Comparison of ENCODE assay signal across 21 cellular contexts in genomic region chr12:102728506-102729242, GRCh38.
A peak's percentile ranks its signal among the peaks of the same experiment; 100 is the strongest.
DNase-seq lines count a peak whose midpoint lies in the region; ATAC-seq, FAIRE-seq and TF ChIP-seq lines count a peak whose summit lies in the region.
"Had no signal": no experiment of that assay in that cellular context is flagged by ENCODE, and none has a peak within 500 bp of the region (broad histone marks: within the 10 kb centered on the region; RNA-seq: fewer than 3 reads in every experiment).

No MANE protein-coding gene starts in this region.

- no peak overlapping the region for H2AFZ ChIP-seq in HepG2 (ENCODE audit: low read length)

- no peaks in the 10 kb centered on the region for H3K27me3 Mint-ChIP-seq in T-cell

- H3K9ac ChIP-seq in HepG2 (ENCODE audit: insufficient read depth, low read depth, low read length): no peak overlapping the region

- H3K27ac ChIP-seq in HepG2 (ENCODE audit: extremely low read length, insufficient read depth, low read length): no peak overlapping the region
- H3K27ac ChIP-seq in right lobe of liver: no peak overlapping the region
- H3K27ac ChIP-seq: ascending aorta, HL-60, lower lobe of right lung had no signal

- no peak overlapping the region for H3K4me3 ChIP-seq in HepG2 (replicated peaks in 1 of 3; ENCODE audit: insufficient read depth in 1 of 3, low read depth in 2 of 3, low read length in 3 of 3)
- H3K4me3 ChIP-seq in right lobe of liver: no peak overlapping the region
- H3K4me3 ChIP-seq: ascending aorta, lower lobe of right lung had no signal

- no TSS peak for BruUV-seq in HepG2 (replicated peaks; lab: Mats Ljungman, UMichigan)

- H3K4me2 ChIP-seq in HepG2 (ENCODE audit: low read depth, low read length): no peak overlapping the region

- no peaks in the 10 kb centered on the region for H3K36me3 Mint-ChIP-seq in T-cell
- H3K36me3 Mint-ChIP-seq: naive thymus-derived CD4-positive, alpha-beta T cell had no signal

- TF ChIP-seq CTCF in HepG2 (CRISPR knock-in tag; IDR thresholded peaks at IDR 0.05) (no peak), right lobe of liver (IDR thresholded peaks at IDR 0.05) (no peak)

- no peak for DNase-seq in HepG2 (ENCODE audit: low spot score)
- no peak for DNase-seq in right lobe of liver
- no peak for DNase-seq in NCI-H187 treated with DMSO at 0.1 percent for 48 hours (lab: John Stamatoyannopoulos, UW)
- DNase-seq in head of caudate nucleus: no peak
- no peak for DNase-seq in T-cell
- DNase-seq: ACHN; activated effector memory CD4-positive, alpha-beta T cell treated with anti-CD3 and anti-CD28 coated beads, Interleukin-2, amount 50 U/mL, for 16 hours; lower lobe of right lung; naive thymus-derived CD4-positive, alpha-beta T cell; NCI-H1436 treated with DMSO at 0.1 percent for 48 hours; SIG-M5; stimulated activated CD4-positive, alpha-beta T cell treated with anti-CD3 and anti-CD28 coated beads, Interleukin-15, amount 100 ng/mL, for 24 hours; T1000 had no signal

- no peaks in the 10 kb centered on the region for H3K79me2 ChIP-seq in HepG2 (ENCODE audit: insufficient read depth, low read length)

- CTCF ChIA-PET in HepG2 (lab: Yijun Ruan, JAX; ENCODE audit: low intra/inter-chr PET ratio, low total read pairs) (no interaction called here), T-cell (lab: Charles Lee) (no interaction called here)

- no peaks in the 10 kb centered on the region for H3K36me3 ChIP-seq in HepG2 (replicated peaks in 1 of 2; ENCODE audit: control insufficient read depth in 1 of 2, insufficient read depth in 2 of 2, low read length in 2 of 2)
- no peaks in the 10 kb centered on the region for H3K36me3 ChIP-seq in right lobe of liver
- H3K36me3 ChIP-seq: ascending aorta, lower lobe of right lung had no signal

- no peak for ATAC-seq in HepG2
- no peak for ATAC-seq in right lobe of liver
- peak; percentile 50 for ATAC-seq in GM21390 (IDR thresholded peaks at IDR 0.05; ENCODE audit: unreplicated experiment)
- ATAC-seq in HG03460 (IDR thresholded peaks at IDR 0.05; ENCODE audit: unreplicated experiment): peak; percentile 48
- ATAC-seq in T-cell (replicated peaks in 1 of 4): no peak
- no peak for ATAC-seq in GM19467 (IDR thresholded peaks at IDR 0.05; ENCODE audit: unreplicated experiment)
- ATAC-seq: lower lobe of right lung; naive thymus-derived CD4-positive, alpha-beta T cell had no signal

- no peak overlapping the region for H3K27ac Mint-ChIP-seq in T-cell
- H3K27ac Mint-ChIP-seq: activated CD4-positive, alpha-beta T cell treated with anti-CD3 and anti-CD28 coated beads, Interleukin-2, amount 10 ng/mL, durations not matched to agents 24 days and 14 days; naive thymus-derived CD4-positive, alpha-beta T cell had no signal

- no peak for TF ChIP-seq RAD21 in HepG2 (CRISPR knock-in tag; IDR thresholded peaks at IDR 0.05)

- FAIRE-seq in HepG2 (lab: Jason Lieb, UNC): no peak
- FAIRE-seq: endothelial cell of umbilical vein, frontal cortex had no signal

- in situ Hi-C loops in HepG2 (cut with HindIII; ENCODE audit: extremely low pct_ligation_motif_present, low pct_unique_long_range_greater_than_20kb): no loop called here

- TF ChIP-seq POLR2A in HepG2 (IDR thresholded peaks at IDR 0.05; ENCODE audit: insufficient read depth in 1 of 2, low read depth in 2 of 2, low read length in 2 of 2): no peak
- TF ChIP-seq POLR2A in right lobe of liver (IDR thresholded peaks at IDR 0.05): no peak

- no peaks in the 10 kb centered on the region for H4K20me1 ChIP-seq in HepG2 (ENCODE audit: insufficient read depth, low read length)

- no peak for TF ChIP-seq EP300 in HepG2 (IDR thresholded peaks at IDR 0.05; ENCODE audit: low read depth in 2 of 2, low read length in 2 of 2)
- no peak for TF ChIP-seq EP300 in HepG2 (CRISPR knock-in tag; IDR thresholded peaks at IDR 0.05; ENCODE audit: borderline replicate concordance)

- no peaks in the 10 kb centered on the region for H3K4me1 ChIP-seq in HepG2 (ENCODE audit: insufficient read depth, low read length)
- no peaks in the 10 kb centered on the region for H3K4me1 ChIP-seq in right lobe of liver
- H3K4me1 ChIP-seq: ascending aorta, lower lobe of right lung had no signal

- intact Hi-C loops in HepG2 (cut with micrococcal nuclease; ENCODE audit: unreplicated experiment): no loop called here
- intact Hi-C loops in right lobe of liver (cut with DNase I): no loop called here
- intact Hi-C loops in head of caudate nucleus (cut with DNase I): no loop called here

- POLR2A ChIA-PET in HepG2 (lab: Yijun Ruan, JAX): no interaction called here
- POLR2A ChIA-PET in T-cell (lab: Charles Lee): no interaction called here

- H3K9me3 ChIP-seq in HepG2 (ENCODE audit: low read length) (no peaks in the 10 kb centered on the region), right lobe of liver (no peaks in the 10 kb centered on the region)
- H3K9me3 ChIP-seq: ascending aorta, lower lobe of right lung had no signal

- no peak overlapping the region for H3K4me3 Mint-ChIP-seq in T-cell
- H3K4me3 Mint-ChIP-seq: activated CD4-positive, alpha-beta T cell treated with anti-CD3 and anti-CD28 coated beads, Interleukin-2, amount 10 ng/mL, durations not matched to agents 24 days and 14 days; naive thymus-derived CD4-positive, alpha-beta T cell had no signal

- H3K27me3 ChIP-seq in HepG2 (ENCODE audit: control insufficient read depth in 1 of 2, insufficient read depth in 2 of 2, low read length in 2 of 2): no peaks in the 10 kb centered on the region; a peak in 1 of 5 replicates
- no peaks in the 10 kb centered on the region for H3K27me3 ChIP-seq in right lobe of liver
- H3K27me3 ChIP-seq: ascending aorta had no signal

- 0% methylated on average over 5 of the region's 5 CpGs for WGBS in HepG2 (ENCODE audit: low lambda C conversion rate)
- 37% methylated on average over 3 of the region's 5 CpGs for WGBS in right lobe of liver (ENCODE audit: insufficient coverage, low coverage, low lambda C conversion rate, missing lambda C conversion rate)

- no peaks in the 10 kb centered on the region for H3K4me1 Mint-ChIP-seq in T-cell

- H3K9me3 Mint-ChIP-seq in T-cell: no peaks in the 10 kb centered on the region

TF ChIP-seq in HepG2, 621 proteins besides CTCF, POLR2A, EP300 and RAD21:
- TF ChIP-seq ZNF549 (CRISPR knock-in tag; IDR thresholded peaks at IDR 0.05): no peak
- TF ChIP-seq, protein P1, sequence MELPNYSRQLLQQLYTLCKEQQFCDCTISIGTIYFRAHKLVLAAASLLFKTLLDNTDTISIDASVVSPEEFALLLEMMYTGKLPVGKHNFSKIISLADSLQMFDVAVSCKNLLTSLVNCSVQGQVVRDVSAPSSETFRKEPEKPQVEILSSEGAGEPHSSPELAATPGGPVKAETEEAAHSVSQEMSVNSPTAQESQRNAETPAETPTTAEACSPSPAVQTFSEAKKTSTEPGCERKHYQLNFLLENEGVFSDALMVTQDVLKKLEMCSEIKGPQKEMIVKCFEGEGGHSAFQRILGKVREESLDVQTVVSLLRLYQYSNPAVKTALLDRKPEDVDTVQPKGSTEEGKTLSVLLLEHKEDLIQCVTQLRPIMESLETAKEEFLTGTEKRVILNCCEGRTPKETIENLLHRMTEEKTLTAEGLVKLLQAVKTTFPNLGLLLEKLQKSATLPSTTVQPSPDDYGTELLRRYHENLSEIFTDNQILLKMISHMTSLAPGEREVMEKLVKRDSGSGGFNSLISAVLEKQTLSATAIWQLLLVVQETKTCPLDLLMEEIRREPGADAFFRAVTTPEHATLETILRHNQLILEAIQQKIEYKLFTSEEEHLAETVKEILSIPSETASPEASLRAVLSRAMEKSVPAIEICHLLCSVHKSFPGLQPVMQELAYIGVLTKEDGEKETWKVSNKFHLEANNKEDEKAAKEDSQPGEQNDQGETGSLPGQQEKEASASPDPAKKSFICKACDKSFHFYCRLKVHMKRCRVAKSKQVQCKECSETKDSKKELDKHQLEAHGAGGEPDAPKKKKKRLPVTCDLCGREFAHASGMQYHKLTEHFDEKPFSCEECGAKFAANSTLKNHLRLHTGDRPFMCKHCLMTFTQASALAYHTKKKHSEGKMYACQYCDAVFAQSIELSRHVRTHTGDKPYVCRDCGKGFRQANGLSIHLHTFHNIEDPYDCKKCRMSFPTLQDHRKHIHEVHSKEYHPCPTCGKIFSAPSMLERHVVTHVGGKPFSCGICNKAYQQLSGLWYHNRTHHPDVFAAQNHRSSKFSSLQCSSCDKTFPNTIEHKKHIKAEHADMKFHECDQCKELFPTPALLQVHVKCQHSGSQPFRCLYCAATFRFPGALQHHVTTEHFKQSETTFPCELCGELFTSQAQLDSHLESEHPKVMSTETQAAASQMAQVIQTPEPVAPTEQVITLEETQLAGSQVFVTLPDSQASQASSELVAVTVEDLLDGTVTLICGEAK (IDR thresholded peaks at IDR 0.05): no peak
- TF ChIP-seq, protein P1 (CRISPR knock-in tag; IDR thresholded peaks at IDR 0.05): 0 out of 2 replicates have a peak, but pooled peaks have one; percentile 37

Comparison
In these comparisons a context has a peak if more than half of its experiments do, and no peak if none do; other contexts are left out.
1. ATAC-seq: peak in GM21390 (single experiment) and HG03460 (single experiment); none in HepG2 (single experiment), right lobe of liver (0 of 4), T-cell (0 of 4) and GM19467 (single experiment).